ENCODE assay signal across 18 cellular contexts in genomic region chr17:80000955-80001354, GRCh38. TPM values are rescaled to one million over a fixed set of nuclear protein-coding genes. Genes with fewer than 3 reads are reported as not detected.
DNase-seq lines count a peak whose midpoint lies in the region; ATAC-seq lines count a peak whose summit lies in the region.
"Had no signal": no experiment of that assay in that cellular context is flagged by ENCODE, and none has a peak within 500 bp of the region (broad histone marks: within the 10 kb centered on the region; RNA-seq: fewer than 3 reads in every experiment).

No MANE protein-coding gene starts in this region.

- DNase-seq in G401 (ENCODE audit: low spot score) (peak; percentile 47), Right ventricle myocardium superior (no peak), right cardiac atrium (peak in 2 of 3 donors; percentile 70 to 78), NCI-H146 (lab: John Stamatoyannopoulos, UW) (no peak), NCI-H1092 treated with DMSO at 0.1 percent for 48 hours (lab: John Stamatoyannopoulos, UW) (no peak)
- DNase-seq: DND-41, H9, HFFc6, MG63, NCI-H1417 treated with DMSO at 0.1 percent for 48 hours, NCI-H2029, NCI-H345, NCI-H524 treated with DMSO at 0.1 percent for 48 hours, SJCRH30 had no signal

- intact Hi-C loops in Right ventricle myocardium superior (cut with DNase I) (no loop called here), right cardiac atrium (cut with DNase I) (no loop called here)

- no peaks in the 10 kb centered on the region for H3K9me3 ChIP-seq in right cardiac atrium (ENCODE audit: control insufficient read depth, low read length)
- H3K9me3 ChIP-seq: A549, MG63, SJCRH30 had no signal

- 63% methylated on average over 12 of the region's 12 CpGs for WGBS in right cardiac atrium

- in situ Hi-C loops in G401 (cut with HindIII; ENCODE audit: low sequenced_read_pairs) = no loop called here

- ATAC-seq in Right ventricle myocardium superior (ENCODE audit: poor library complexity) (peak; percentile 41), right cardiac atrium (peak; percentile 51 to 52), HG02678 (IDR thresholded peaks at IDR 0.05; ENCODE audit: unreplicated experiment) (no peak)
- ATAC-seq: A549, Panc1 had no signal

- peak overlapping the region; percentile 49 for H3K27ac ChIP-seq in right cardiac atrium (ENCODE audit: low read length)
- H3K27ac ChIP-seq in rectal smooth muscle tissue (ENCODE audit: low read depth, low read length) = no peak overlapping the region
- H3K27ac ChIP-seq: A549, SJCRH30 had no signal

- H3K9ac ChIP-seq in rectal smooth muscle tissue (ENCODE audit: low read length) = peak overlapping the region; percentile 7

- H3K27me3 ChIP-seq in right cardiac atrium (ENCODE audit: control insufficient read depth, insufficient read depth) (no peaks in the 10 kb centered on the region), rectal smooth muscle tissue (ENCODE audit: control insufficient read depth, insufficient read depth, low read length) (no peaks in the 10 kb centered on the region)
- H3K27me3 ChIP-seq: MG63, SJCRH30 had no signal

- H3K4me1 ChIP-seq in right cardiac atrium (ENCODE audit: control insufficient read depth, insufficient read depth, low read length) = no peaks in the 10 kb centered on the region
- no peaks in the 10 kb centered on the region for H3K4me1 ChIP-seq in rectal smooth muscle tissue (ENCODE audit: control insufficient read depth, insufficient read depth, low read length)
- H3K4me1 ChIP-seq: SJCRH30 had no signal

- H3K36me3 ChIP-seq in rectal smooth muscle tissue (ENCODE audit: control insufficient read depth, insufficient read depth, low read length) = no peaks in the 10 kb centered on the region

- no peak overlapping the region for H3K4me3 ChIP-seq in right cardiac atrium (ENCODE audit: low read length)
- H3K4me3 ChIP-seq in rectal smooth muscle tissue (ENCODE audit: low read length) = no peak overlapping the region
- H3K4me3 ChIP-seq: A549, MG63, SJCRH30 had no signal

RNA-seq across cellular contexts. Expression of gene TBC1D16, which starts 34.7 kb away (rescaled TPM):
- 9.6 and 21.7 TPM in 2 replicates for total RNA-seq in G401 (2014; rRNA removed; shearing (Covaris generic))
- total RNA-seq in Right ventricle myocardium superior (14.0 TPM), right cardiac atrium (10 to 100 TPM; 18.5 to 27.8 (median 22.1) TPM)
- polyA plus RNA-seq in right cardiac atrium = 9.9 TPM

RNA-seq across cellular contexts. Expression of gene CCDC40, which starts 35.5 kb away (rescaled TPM):
- total RNA-seq in G401 (2014; rRNA removed; shearing (Covaris generic)) = 13.7 and 14.4 TPM in 2 replicates
- total RNA-seq in Right ventricle myocardium superior = 4.5 TPM
- total RNA-seq in right cardiac atrium = 1 to 10 TPM; 6.9 to 10.0 (median 7.9) TPM
- polyA plus RNA-seq in right cardiac atrium = 4.9 TPM

Comparison
In these comparisons a context has a peak if more than half of its experiments do, and no peak if none do; other contexts are left out.
1. DNase-seq: peak in G401 (single experiment) and right cardiac atrium (2 of 3); none in Right ventricle myocardium superior (single experiment), NCI-H146 (single experiment) and NCI-H1092 treated with DMSO at 0.1 percent for 48 hours (single experiment).